Comparison of ENCODE assay signal across 1 cellular context in genomic region chr19:10230904-10231623, GRCh38.
TF ChIP-seq lines count a peak whose summit lies in the region.

A gene with protein sequence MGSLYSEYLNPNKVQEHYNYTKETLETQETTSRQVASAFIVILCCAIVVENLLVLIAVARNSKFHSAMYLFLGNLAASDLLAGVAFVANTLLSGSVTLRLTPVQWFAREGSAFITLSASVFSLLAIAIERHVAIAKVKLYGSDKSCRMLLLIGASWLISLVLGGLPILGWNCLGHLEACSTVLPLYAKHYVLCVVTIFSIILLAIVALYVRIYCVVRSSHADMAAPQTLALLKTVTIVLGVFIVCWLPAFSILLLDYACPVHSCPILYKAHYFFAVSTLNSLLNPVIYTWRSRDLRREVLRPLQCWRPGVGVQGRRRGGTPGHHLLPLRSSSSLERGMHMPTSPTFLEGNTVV (minus strand): TSS chr19:10231331. CDS start chr19:10224905, 6,426 bp downstream.

TF ChIP-seq in H1, 55 proteins besides CTCF, POLR2A, EP300 and RAD21 (continued from another document):
- TF ChIP-seq ZNF274 (IDR thresholded peaks at IDR 0.05; ENCODE audit: borderline replicate concordance, extremely low read depth, low read length): no peak
- TF ChIP-seq BACH1 (IDR thresholded peaks at IDR 0.05; ENCODE audit: low read length): no peak
- no peak for TF ChIP-seq SIX5 (IDR thresholded peaks at IDR 0.05; ENCODE audit: low read depth, low read length)
- TF ChIP-seq, protein P1, sequence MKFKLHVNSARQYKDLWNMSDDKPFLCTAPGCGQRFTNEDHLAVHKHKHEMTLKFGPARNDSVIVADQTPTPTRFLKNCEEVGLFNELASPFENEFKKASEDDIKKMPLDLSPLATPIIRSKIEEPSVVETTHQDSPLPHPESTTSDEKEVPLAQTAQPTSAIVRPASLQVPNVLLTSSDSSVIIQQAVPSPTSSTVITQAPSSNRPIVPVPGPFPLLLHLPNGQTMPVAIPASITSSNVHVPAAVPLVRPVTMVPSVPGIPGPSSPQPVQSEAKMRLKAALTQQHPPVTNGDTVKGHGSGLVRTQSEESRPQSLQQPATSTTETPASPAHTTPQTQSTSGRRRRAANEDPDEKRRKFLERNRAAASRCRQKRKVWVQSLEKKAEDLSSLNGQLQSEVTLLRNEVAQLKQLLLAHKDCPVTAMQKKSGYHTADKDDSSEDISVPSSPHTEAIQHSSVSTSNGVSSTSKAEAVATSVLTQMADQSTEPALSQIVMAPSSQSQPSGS (IDR thresholded peaks at IDR 0.05; ENCODE audit: low read length): 0 out of 2 replicates have a peak, but pooled peaks have one; percentile 47
- TF ChIP-seq HDAC2 (IDR thresholded peaks at IDR 0.05; ENCODE audit: borderline replicate concordance in 1 of 2, low read depth in 2 of 2, low read length in 2 of 2): no peak
- peak; percentile 22; the same call in 1 of the 2 replicates for TF ChIP-seq MAX (IDR thresholded peaks at IDR 0.05)
- TF ChIP-seq POU5F1 (IDR thresholded peaks at IDR 0.05; ENCODE audit: low read depth, low read length): no peak
- TF ChIP-seq JUND (IDR thresholded peaks at IDR 0.05; ENCODE audit: low read length): peak; percentile 48; the same call in 1 of the 2 replicates
- peak; percentile 94 for TF ChIP-seq CREB1 (IDR thresholded peaks at IDR 0.05)
- TF ChIP-seq SAP30 (IDR thresholded peaks at IDR 0.05; ENCODE audit: insufficient read depth, insufficient replicate concordance, low read length): no peak
- TF ChIP-seq SP2 (IDR thresholded peaks at IDR 0.05; ENCODE audit: low read length): no peak
- TF ChIP-seq TAF1 (IDR thresholded peaks at IDR 0.05; ENCODE audit: low read depth, low read length): peak; percentile 67
- TF ChIP-seq, protein P2, sequence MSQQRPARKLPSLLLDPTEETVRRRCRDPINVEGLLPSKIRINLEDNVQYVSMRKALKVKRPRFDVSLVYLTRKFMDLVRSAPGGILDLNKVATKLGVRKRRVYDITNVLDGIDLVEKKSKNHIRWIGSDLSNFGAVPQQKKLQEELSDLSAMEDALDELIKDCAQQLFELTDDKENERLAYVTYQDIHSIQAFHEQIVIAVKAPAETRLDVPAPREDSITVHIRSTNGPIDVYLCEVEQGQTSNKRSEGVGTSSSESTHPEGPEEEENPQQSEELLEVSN (IDR thresholded peaks at IDR 0.05): peak; percentile 63; the same call in 1 of the 2 replicates
- peak; percentile 88 for TF ChIP-seq PHF8 (conservative IDR thresholded peaks at IDR 0.05; ENCODE audit: low read depth, low read length)
- TF ChIP-seq BRCA1 (IDR thresholded peaks at IDR 0.05; ENCODE audit: low read depth, low read length): no peak
- TF ChIP-seq CHD1 (IDR thresholded peaks at IDR 0.05; ENCODE audit: low read depth, low read length): no peak
- TF ChIP-seq POLR2AphosphoS5 (IDR thresholded peaks at IDR 0.05; ENCODE audit: low read depth, low read length): peak; percentile 30; the same call in 1 of the 2 replicates
- TF ChIP-seq GTF2F1 (IDR thresholded peaks at IDR 0.05; ENCODE audit: borderline replicate concordance, low read depth, low read length): no peak
- no peak for TF ChIP-seq GABPA (IDR thresholded peaks at IDR 0.05; ENCODE audit: borderline replicate concordance, insufficient read depth, low read length)
TF ChIP-seq in H1: peak in this region for 9.
